ENCODE assay signal across 1 cellular context in the genomic region with DNA sequence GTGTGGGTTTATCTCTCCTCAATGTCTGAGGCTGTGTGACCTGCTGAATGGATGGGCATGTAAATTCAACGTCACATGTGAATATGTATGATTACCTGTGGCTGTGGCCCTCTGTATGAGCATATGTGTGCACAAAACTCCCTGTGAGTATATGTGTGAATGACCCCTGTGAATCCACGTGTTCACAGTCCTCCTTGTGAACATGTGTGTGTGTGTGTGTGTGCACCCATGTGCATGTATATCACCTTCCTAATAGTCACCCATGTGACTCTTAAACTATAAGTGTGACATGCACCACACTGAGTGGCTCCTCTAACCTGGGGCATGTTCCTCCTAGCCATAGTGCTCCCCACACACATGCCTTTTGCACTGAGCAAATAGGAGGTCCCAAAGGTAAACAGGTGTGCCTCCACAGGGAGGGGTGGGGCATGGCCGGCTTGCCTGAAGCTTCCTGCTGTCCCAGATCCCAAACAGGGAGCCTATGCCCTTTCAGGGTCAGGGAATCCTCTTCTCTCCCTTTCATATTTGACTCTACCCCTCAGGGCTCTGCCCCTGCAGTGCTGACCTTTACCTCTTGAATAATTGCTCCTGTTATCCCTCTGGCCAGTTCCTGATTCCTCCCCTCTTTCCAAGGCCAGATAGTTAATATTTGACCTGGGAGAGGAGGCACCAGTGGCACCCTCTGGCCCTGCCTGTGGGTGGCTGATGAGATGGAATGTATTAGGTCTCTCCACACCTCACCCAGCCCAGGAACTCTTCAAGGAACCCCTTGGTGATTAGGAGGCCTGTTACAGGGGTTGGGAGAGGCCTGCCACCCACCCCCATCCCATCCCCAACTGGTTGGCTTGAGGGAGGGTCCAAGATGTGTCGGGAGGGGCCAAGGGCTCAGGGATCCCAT.
TF ChIP-seq lines count a peak whose summit lies in the region.

No MANE protein-coding gene starts in this region.

TF ChIP-seq in HepG2, 621 proteins besides CTCF, POLR2A, EP300 and RAD21 (continued from another document):
- TF ChIP-seq AKNA (CRISPR knock-in tag; IDR thresholded peaks at IDR 0.05; ENCODE audit: borderline replicate concordance), result no peak
